Comparison of ENCODE assay signal across 1 cellular context in genomic region chr10:6237189-6237496, GRCh38.
TF ChIP-seq lines count a peak whose summit lies in the region.

No MANE protein-coding gene starts in this region.

TF ChIP-seq in H1, 55 proteins besides CTCF, POLR2A, EP300 and RAD21 (continued from another document):
- no peak for TF ChIP-seq SUZ12 (IDR thresholded peaks at IDR 0.05; ENCODE audit: low read length)
